ENCODE assay signal across 8 cellular contexts in genomic region chr16:84699147-84699711, GRCh38. TPM values are rescaled to one million over a fixed set of nuclear protein-coding genes. Genes with fewer than 3 reads are reported as not detected.
DNase-seq lines count a peak whose midpoint lies in the region; ATAC-seq and TF ChIP-seq lines count a peak whose summit lies in the region.

No MANE protein-coding gene starts in this region.

- TF ChIP-seq CTCF in NB4 (IDR thresholded peaks at IDR 0.05; ENCODE audit: low read depth, low read length) = no peak
- TF ChIP-seq CTCF in chondrocyte (IDR thresholded peaks at IDR 0.05) = no peak
- no peak for TF ChIP-seq CTCF in mesothelial cell of epicardium (IDR thresholded peaks at IDR 0.05; ENCODE audit: unreplicated experiment)

- intact Hi-C loops in aorta (cut with DNase I) = no loop called here

- peak overlapping the region; percentile 70 for H3K4me3 Mint-ChIP-seq in chondrocyte (ENCODE audit: unreplicated experiment)
- peak overlapping the region; percentile 78 for H3K4me3 Mint-ChIP-seq in mesothelial cell of epicardium

- H3K27me3 Mint-ChIP-seq in chondrocyte (ENCODE audit: low read depth) = no peaks in the 10 kb centered on the region
- no peaks in the 10 kb centered on the region for H3K27me3 Mint-ChIP-seq in mesothelial cell of epicardium (ENCODE audit: low read depth)

- no peak for TF ChIP-seq POLR2A in NB4 (IDR thresholded peaks at IDR 0.05; ENCODE audit: extremely low read depth, insufficient read length)

- no peaks in the 10 kb centered on the region for H3K36me3 ChIP-seq in aorta (ENCODE audit: control insufficient read depth in 1 of 2, insufficient read depth in 2 of 2, low read length in 1 of 2)

- no peaks in the 10 kb centered on the region for H3K27me3 ChIP-seq in aorta (ENCODE audit: control insufficient read depth in 1 of 2, insufficient read depth in 2 of 2, low read length in 1 of 2)

- H3K9me3 ChIP-seq in aorta (ENCODE audit: control insufficient read depth, low read length) = no peaks in the 10 kb centered on the region

- no peak overlapping the region for H3K27ac ChIP-seq in aorta (ENCODE audit: low read depth in 1 of 2, low read length in 2 of 2)

- H3K36me3 Mint-ChIP-seq in chondrocyte (ENCODE audit: low read depth) (no peaks in the 10 kb centered on the region), mesothelial cell of epicardium (no peaks in the 10 kb centered on the region)

- DNase-seq in NCI-H748 (lab: John Stamatoyannopoulos, UW; ENCODE audit: unreplicated experiment) (peak; percentile 60), NCI-H748 treated with DMSO at 0.1 percent for 48 hours (lab: John Stamatoyannopoulos, UW) (no peak), NB4 (ENCODE audit: low read depth) (peak; percentile 45), chondrocyte (ENCODE audit: low spot score) (no peak), mesothelial cell of epicardium (ENCODE audit: low spot score in 2 of 2, unreplicated experiment in 2 of 2) (peak in 1 of 2 experiments; percentile 43), aorta (no peak), AG08395 (ENCODE audit: low spot score) (no peak), cortex of kidney (lab: John Stamatoyannopoulos, UW) (no peak)

- H3K9me3 Mint-ChIP-seq in chondrocyte (ENCODE audit: low read depth) (peaks cover 4% of the 10 kb centered on the region), mesothelial cell of epicardium (no peaks in the 10 kb centered on the region)

- WGBS in aorta, 2 donors = 20 to 22% methylated on average over 29 of the region's 29 CpGs

- H3K4me1 Mint-ChIP-seq in chondrocyte (ENCODE audit: low read depth) = peaks cover 31% of the 10 kb centered on the region
- H3K4me1 Mint-ChIP-seq in mesothelial cell of epicardium = peaks cover 32% of the 10 kb centered on the region

- peak overlapping the region; percentile 61 for H3K4me3 ChIP-seq in NB4 (ENCODE audit: low read depth, low read length)
- peak overlapping the region; percentile 73 to 86 for H3K4me3 ChIP-seq in aorta (ENCODE audit: low read length in 2 of 2)

- ATAC-seq in aorta (ENCODE audit: low FRiP score) = no peak

- H3K4me1 ChIP-seq in aorta (ENCODE audit: control insufficient read depth in 1 of 2, insufficient read depth in 2 of 2, low read length in 2 of 2) = no peaks in the 10 kb centered on the region

- H3K27ac Mint-ChIP-seq in chondrocyte (ENCODE audit: unreplicated experiment) = no peak overlapping the region
- peak overlapping the region; percentile 78 for H3K27ac Mint-ChIP-seq in mesothelial cell of epicardium

RNA-seq across cellular contexts. Expression of gene USP10, which starts 0.6 kb away (rescaled TPM):
- total RNA-seq in chondrocyte = 43.0 to 59.3 TPM (median 43.4 TPM) in 3 replicates
- 118 to 128 TPM (median 124 TPM) in 3 replicates for total RNA-seq in mesothelial cell of epicardium
- 10 to 100 TPM; 53.4 to 59.4 TPM for total RNA-seq in aorta
- 10 to 100 TPM; 14.0 to 26.8 TPM for polyA plus RNA-seq in aorta

RNA-seq across cellular contexts. Expression of gene KLHL36, which starts 50.9 kb away (rescaled TPM):
- total RNA-seq in chondrocyte (40.2 to 43.8 TPM (median 42.4 TPM) in 3 replicates), mesothelial cell of epicardium (44.9 to 51.6 TPM (median 46.9 TPM) in 3 replicates), aorta (10 to 100 TPM; 48.0 to 60.0 TPM)
- polyA plus RNA-seq in aorta = 10 to 100 TPM; 10.1 to 25.6 TPM

Comparison
In these comparisons a context has a peak if more than half of its experiments do, and no peak if none do; other contexts are left out.
1. DNase-seq: peak in NCI-H748 (single experiment) and NB4 (single experiment); none in NCI-H748 treated with DMSO at 0.1 percent for 48 hours (single experiment), chondrocyte (single experiment), aorta (0 of 2), AG08395 (single experiment) and cortex of kidney (single experiment).